9 cellular contexts compared by ENCODE assay signal in the genomic region with DNA sequence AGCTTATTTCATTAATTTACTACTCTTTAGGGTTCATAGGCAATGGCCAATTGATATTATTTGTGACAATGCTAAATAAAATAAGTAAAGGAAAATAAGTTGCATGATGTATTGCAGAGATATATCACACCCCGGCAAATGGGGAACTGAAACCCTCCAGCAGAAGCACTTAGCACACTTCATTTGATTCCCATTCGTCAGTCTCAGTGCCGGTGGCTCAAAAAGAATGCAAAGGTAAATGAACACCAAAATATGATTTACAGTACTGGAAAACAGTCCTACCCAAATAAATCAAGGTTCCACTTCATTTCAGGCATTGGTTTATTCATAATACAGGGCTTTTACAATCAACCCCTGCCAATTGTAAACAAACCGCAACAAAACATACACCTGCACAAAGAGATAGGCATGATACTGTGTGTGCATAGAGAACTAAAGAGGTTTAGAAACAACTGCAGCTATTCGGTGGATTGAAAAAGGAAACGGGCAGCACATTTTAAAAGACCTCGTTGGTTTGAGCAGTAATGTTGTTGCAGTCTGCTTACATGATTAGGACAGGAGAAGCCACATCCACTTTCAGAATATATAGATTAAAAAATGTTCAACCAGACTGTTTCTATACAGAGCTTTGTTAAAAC.
DNase-seq lines count a peak whose midpoint lies in the region; ATAC-seq and TF ChIP-seq lines count a peak whose summit lies in the region.
"Had no signal": no experiment of that assay in that cellular context is flagged by ENCODE, and none has a peak within 500 bp of the region (broad histone marks: within the 10 kb centered on the region; RNA-seq: fewer than 3 reads in every experiment).

No MANE protein-coding gene starts in this region.

- DNase-seq in MV-4-11 (lab: John Stamatoyannopoulos, UW) (peak; percentile 61), activated B cell treated with CpG ODN at 0.5 μM for 24 hours (no peak), kidney glomerular epithelial cell (lab: John Stamatoyannopoulos, UW) (no peak), mesendoderm (no peak), esophagus squamous epithelium (lab: John Stamatoyannopoulos, UW) (no peak), SW480 (ENCODE audit: low spot score) (no peak)
- DNase-seq: NCI-H446 had no signal

- no peaks in the 10 kb centered on the region for H3K36me3 Mint-ChIP-seq in activated B cell treated with CpG ODN at 0.5 μM for 24 hours (ENCODE audit: low read depth)

- H2BK120ac ChIP-seq in mesendoderm (ENCODE audit: low read depth, low read length) = no peak overlapping the region

- H3K79me1 ChIP-seq in mesendoderm (ENCODE audit: low read length) = no peaks in the 10 kb centered on the region

- no peak overlapping the region for H4K5ac ChIP-seq in mesendoderm (ENCODE audit: low read length)

- H3K27me3 ChIP-seq in mesendoderm (ENCODE audit: insufficient read depth, low read length, poor library complexity) = no peaks in the 10 kb centered on the region
- H3K27me3 ChIP-seq in esophagus squamous epithelium = no peaks in the 10 kb centered on the region

- H3K4me3 ChIP-seq in mesendoderm (ENCODE audit: low read length) (no peak overlapping the region), esophagus squamous epithelium (no peak overlapping the region)

- H2AK5ac ChIP-seq in mesendoderm (ENCODE audit: low read length) = no peak overlapping the region

- H3K9ac ChIP-seq in mesendoderm (ENCODE audit: low read length) = no peak overlapping the region

- CTCF ChIA-PET in activated B cell treated with CpG ODN at 0.5 μM for 24 hours (lab: Charles Lee) = interaction anchor here (0.5 kb wide), 1 partner anchor 1468 kb away, joined by 3 read pairs; no protein-coding TSS in a partner anchor

- no peaks in the 10 kb centered on the region for H3K79me2 ChIP-seq in mesendoderm (ENCODE audit: control insufficient read depth, insufficient read depth, low read length)

- no peaks in the 10 kb centered on the region for H3K27me3 Mint-ChIP-seq in activated B cell treated with CpG ODN at 0.5 μM for 24 hours

- no peaks in the 10 kb centered on the region for H3K4me1 ChIP-seq in mesendoderm (ENCODE audit: control insufficient read depth, low read depth, low read length)
- H3K4me1 ChIP-seq in esophagus squamous epithelium = no peaks in the 10 kb centered on the region

- H3K4me1 Mint-ChIP-seq in activated B cell treated with CpG ODN at 0.5 μM for 24 hours = peaks cover 12% of the 10 kb centered on the region

- no peak overlapping the region for H3K23ac ChIP-seq in mesendoderm (ENCODE audit: low read length)

- H3K27ac ChIP-seq in mesendoderm (ENCODE audit: low read depth, low read length) = no peak overlapping the region
- no peak overlapping the region for H3K27ac ChIP-seq in esophagus squamous epithelium

- H2BK15ac ChIP-seq in mesendoderm (replicated peaks; ENCODE audit: low read depth) = no peak overlapping the region

- no peak overlapping the region for H3K4ac ChIP-seq in mesendoderm (ENCODE audit: low read depth, low read length)

- H3K36me3 ChIP-seq in mesendoderm (ENCODE audit: control insufficient read depth, insufficient read depth, low read length) = no peaks in the 10 kb centered on the region
- no peaks in the 10 kb centered on the region for H3K36me3 ChIP-seq in esophagus squamous epithelium

- no peaks in the 10 kb centered on the region for H3K9me3 Mint-ChIP-seq in activated B cell treated with CpG ODN at 0.5 μM for 24 hours

- H3K4me3 Mint-ChIP-seq in activated B cell treated with CpG ODN at 0.5 μM for 24 hours = no peak overlapping the region

- H3K18ac ChIP-seq in mesendoderm (ENCODE audit: low read length) = no peak overlapping the region

- TF ChIP-seq POLR2A in esophagus squamous epithelium (IDR thresholded peaks at IDR 0.05) = no peak

- no peak overlapping the region for H3K4me2 ChIP-seq in mesendoderm (ENCODE audit: low read length)

- no peak overlapping the region for H3K27ac Mint-ChIP-seq in activated B cell treated with CpG ODN at 0.5 μM for 24 hours

- H4K8ac ChIP-seq in mesendoderm (ENCODE audit: low read depth, low read length) = no peak overlapping the region

- WGBS in mesendoderm (ENCODE audit: extremely low coverage, insufficient coverage, low lambda C conversion rate) = no CpG with 5 or more reads among the region's 7 CpGs
- 62 to 66% methylated on average over 7 of the region's 7 CpGs for WGBS in esophagus squamous epithelium, 2 donors

- ATAC-seq in GM18868 (IDR thresholded peaks at IDR 0.05; ENCODE audit: unreplicated experiment) (peak; percentile 98), HG02642 (IDR thresholded peaks at IDR 0.05; ENCODE audit: poor library complexity, unreplicated experiment) (peak; percentile 99), activated B cell treated with CpG ODN at 0.5 μM for 24 hours (ENCODE audit: low read depth) (peak; percentile 83)

- intact Hi-C loops in activated B cell treated with CpG ODN at 0.5 μM for 24 hours (cut with micrococcal nuclease) = no loop called here
- intact Hi-C loops in esophagus squamous epithelium (cut with DNase I) = no loop called here

- H3K9me3 ChIP-seq in esophagus squamous epithelium = no peaks in the 10 kb centered on the region

- no peak overlapping the region for H3K56ac ChIP-seq in mesendoderm (ENCODE audit: low read length)

- TF ChIP-seq CTCF in activated B cell treated with CpG ODN at 0.5 μM for 24 hours (IDR thresholded peaks at IDR 0.05) = no peak
- TF ChIP-seq CTCF in esophagus squamous epithelium (IDR thresholded peaks at IDR 0.05) = no peak

- no peak overlapping the region for H2BK5ac ChIP-seq in mesendoderm (ENCODE audit: low read length)

- POLR2A ChIA-PET in activated B cell treated with CpG ODN at 0.5 μM for 24 hours (lab: Charles Lee) = no interaction called here
